8 cellular contexts compared by ENCODE assay signal in genomic region chr18:23573948-23574431, GRCh38. TPM values are rescaled to one million over a fixed set of nuclear protein-coding genes. Genes with fewer than 3 reads are reported as not detected.
DNase-seq lines count a peak whose midpoint lies in the region; ATAC-seq lines count a peak whose summit lies in the region.

No MANE protein-coding gene starts in this region.

- no peaks in the 10 kb centered on the region for H3K27me3 Mint-ChIP-seq in activated naive CD4-positive, alpha-beta T cell treated with anti-CD3 and anti-CD28 coated beads for 36 hours (ENCODE audit: low read depth)

- H3K4me1 ChIP-seq in subcutaneous abdominal adipose tissue (ENCODE audit: control insufficient read depth in 5 of 5, insufficient read depth in 5 of 5, low read length in 5 of 5), result peaks cover 0 to 43% (median 41%) of the 10 kb centered on the region in 5 donors

- H3K27me3 ChIP-seq in subcutaneous abdominal adipose tissue (ENCODE audit: control insufficient read depth in 5 of 5, insufficient read depth in 4 of 5, low read length in 5 of 5), result no peaks in the 10 kb centered on the region

- DNase-seq in activated naive CD4-positive, alpha-beta T cell treated with anti-CD3 and anti-CD28 coated beads for 36 hours, result peak; percentile 64
- no peak for DNase-seq in activated naive CD4-positive, alpha-beta T cell treated with anti-CD3 and anti-CD28 coated beads, Interleukin-2, amount 50 U/mL, for 16 hours
- peak; percentile 19 for DNase-seq in activated gamma-delta T cell treated with anti-CD3 and anti-CD28 coated beads, Interleukin-2, amount 50 U/mL, for 16 hours (ENCODE audit: low read depth)
- peak; percentile 75 for DNase-seq in islet precursor cell
- no peak for DNase-seq in germinal center (ENCODE audit: low spot score)
- no peak for DNase-seq in NCI-H2227 (lab: John Stamatoyannopoulos, UW; ENCODE audit: unreplicated experiment)

- intact Hi-C loops in activated naive CD4-positive, alpha-beta T cell treated with anti-CD3 and anti-CD28 coated beads for 36 hours (cut with micrococcal nuclease), result loop anchor here (1.0 kb wide), 3 partner anchors 11 to 71 kb away; partner anchors contain the start of genes NPC1 and RMC1

- no peak overlapping the region for H3K4me3 ChIP-seq in subcutaneous abdominal adipose tissue (ENCODE audit: low read depth in 1 of 5, low read length in 5 of 5)

- peaks cover 29% of the 10 kb centered on the region for H3K36me3 Mint-ChIP-seq in activated naive CD4-positive, alpha-beta T cell treated with anti-CD3 and anti-CD28 coated beads for 36 hours (ENCODE audit: low read depth)

- peaks cover 33% of the 10 kb centered on the region for H3K4me1 Mint-ChIP-seq in activated naive CD4-positive, alpha-beta T cell treated with anti-CD3 and anti-CD28 coated beads for 36 hours (ENCODE audit: low read depth)

- H3K36me3 ChIP-seq in subcutaneous abdominal adipose tissue (ENCODE audit: control insufficient read depth in 5 of 5, insufficient read depth in 5 of 5, low read length in 5 of 5), result peaks cover 4 to 29% (median 11%) of the 10 kb centered on the region in 5 donors

- CTCF ChIA-PET in activated naive CD4-positive, alpha-beta T cell treated with anti-CD3 and anti-CD28 coated beads for 36 hours (lab: Charles Lee), result no interaction called here

- no peak for ATAC-seq in HG03045 (IDR thresholded peaks at IDR 0.05; ENCODE audit: unreplicated experiment)

- peak overlapping the region; percentile 71 for H3K27ac ChIP-seq in subcutaneous abdominal adipose tissue (ENCODE audit: low read depth, low read length)

- H3K9me3 ChIP-seq in subcutaneous abdominal adipose tissue (ENCODE audit: control insufficient read depth in 5 of 5, low read length in 5 of 5), result no peaks in the 10 kb centered on the region

- H3K4me3 Mint-ChIP-seq in activated naive CD4-positive, alpha-beta T cell treated with anti-CD3 and anti-CD28 coated beads for 36 hours, result no peak overlapping the region

- H3K9ac ChIP-seq in subcutaneous abdominal adipose tissue (ENCODE audit: low read length in 5 of 5), result peak overlapping the region in 3 of 5 donors; percentile 15 to 56 (median 38)

- H3K27ac Mint-ChIP-seq in activated naive CD4-positive, alpha-beta T cell treated with anti-CD3 and anti-CD28 coated beads for 36 hours, result peak overlapping the region; percentile 83

- H3K9me3 Mint-ChIP-seq in activated naive CD4-positive, alpha-beta T cell treated with anti-CD3 and anti-CD28 coated beads for 36 hours, result no peaks in the 10 kb centered on the region

RNA-seq across cellular contexts. Expression of gene NPC1, which starts 12.3 kb away (rescaled TPM):
- 10 to 100 TPM; 25.9 to 27.9 TPM for total RNA-seq in activated naive CD4-positive, alpha-beta T cell treated with anti-CD3 and anti-CD28 coated beads for 36 hours

Comparison
In these comparisons a context has a peak if more than half of its experiments do, and no peak if none do; other contexts are left out.
1. DNase-seq: peak in activated naive CD4-positive, alpha-beta T cell treated with anti-CD3 and anti-CD28 coated beads for 36 hours (single experiment), activated gamma-delta T cell treated with anti-CD3 and anti-CD28 coated beads, Interleukin-2, amount 50 U/mL, for 16 hours (single experiment) and islet precursor cell (single experiment); none in activated naive CD4-positive, alpha-beta T cell treated with anti-CD3 and anti-CD28 coated beads, Interleukin-2, amount 50 U/mL, for 16 hours (single experiment), germinal center (single experiment) and NCI-H2227 (single experiment).